In genomic region chr6:85451586-85452306, GRCh38 we compare ENCODE assay signal across 9 cellular contexts. TPM values are rescaled to one million over a fixed set of nuclear protein-coding genes. Genes with fewer than 3 reads are reported as not detected.
DNase-seq lines count a peak whose midpoint lies in the region; ATAC-seq and TF ChIP-seq lines count a peak whose summit lies in the region.
"Had no signal": no experiment of that assay in that cellular context is flagged by ENCODE, and none has a peak within 500 bp of the region (broad histone marks: within the 10 kb centered on the region; RNA-seq: fewer than 3 reads in every experiment).

No MANE protein-coding gene starts in this region.

- H3K27ac ChIP-seq in gastroesophageal sphincter (peak overlapping the region in 3 of 4 donors; percentile 21 to 92 (median 90)), stomach smooth muscle (ENCODE audit: low read length) (no peak overlapping the region)

- H3K36me3 Mint-ChIP-seq in activated CD4-positive, alpha-beta T cell treated with anti-CD3 and anti-CD28 coated beads, Interleukin-2, amount 10 ng/mL, durations not matched to agents 24 days and 14 days (ENCODE audit: low read depth): peaks cover 38% of the 10 kb centered on the region
- H3K36me3 Mint-ChIP-seq in activated T-helper 2 cell treated with anti-CD3 and anti-CD28 coated beads, Interferon-gamma antibody, Interleukin-2, Interleukin-4, amounts not matched to agents 10 μg/mL and 5 μg/mL and 100 μg/mL, durations not matched to agents 14 hours and 24 hours and 36 hours (ENCODE audit: low read depth): peaks cover 30% of the 10 kb centered on the region

- H3K27me3 Mint-ChIP-seq in activated CD4-positive, alpha-beta T cell treated with anti-CD3 and anti-CD28 coated beads, Interleukin-2, amount 10 ng/mL, durations not matched to agents 24 days and 14 days: peaks cover 15% of the 10 kb centered on the region
- peaks cover 15% of the 10 kb centered on the region for H3K27me3 Mint-ChIP-seq in activated T-helper 2 cell treated with anti-CD3 and anti-CD28 coated beads, Interferon-gamma antibody, Interleukin-2, Interleukin-4, amounts not matched to agents 10 μg/mL and 5 μg/mL and 100 μg/mL, durations not matched to agents 14 hours and 24 hours and 36 hours (ENCODE audit: low read depth)

- no peak for TF ChIP-seq POLR2A in gastroesophageal sphincter (IDR thresholded peaks at IDR 0.05)

- DNase-seq in activated CD4-positive, alpha-beta T cell treated with anti-CD3 and anti-CD28 coated beads, Interleukin-2, amount 10 ng/mL, durations not matched to agents 24 days and 14 days: no peak
- no peak for DNase-seq in activated CD4-positive, alpha-beta T cell treated with anti-CD3 and anti-CD28 coated beads, Interleukin-2, amount 50 U/mL, for 1 hour
- no peak for DNase-seq in activated T-helper 2 cell treated with anti-CD3 and anti-CD28 coated beads, Interferon-gamma antibody, Interleukin-2, Interleukin-4, amounts not matched to agents 10 μg/mL and 5 μg/mL and 100 μg/mL, durations not matched to agents 14 hours and 24 hours and 36 hours (ENCODE audit: low spot score)
- DNase-seq in NK-92 (lab: John Stamatoyannopoulos, UW; ENCODE audit: unreplicated experiment) (no peak), NCI-H748 treated with DMSO at 0.1 percent for 48 hours (lab: John Stamatoyannopoulos, UW) (no peak)
- DNase-seq: NCI-H1105 treated with DMSO at 0.1 percent for 48 hours had no signal

- no peaks in the 10 kb centered on the region for H3K9me3 ChIP-seq in gastroesophageal sphincter
- H3K9me3 ChIP-seq in stomach smooth muscle (ENCODE audit: control insufficient read depth in 2 of 2, low read length in 2 of 2): no peaks in the 10 kb centered on the region

- H3K4me1 ChIP-seq in gastroesophageal sphincter (peaks cover 0 to 56% (median 7%) of the 10 kb centered on the region in 3 donors), stomach smooth muscle (ENCODE audit: control insufficient read depth, insufficient read depth, low read length) (peaks cover 15% of the 10 kb centered on the region)

- H3K27me3 ChIP-seq in gastroesophageal sphincter (peaks cover 11% of the 10 kb centered on the region), stomach smooth muscle (ENCODE audit: control insufficient read depth in 1 of 2, insufficient read depth in 2 of 2, low read length in 2 of 2) (no peaks in the 10 kb centered on the region)

- no peaks in the 10 kb centered on the region for H3K9me3 Mint-ChIP-seq in activated CD4-positive, alpha-beta T cell treated with anti-CD3 and anti-CD28 coated beads, Interleukin-2, amount 10 ng/mL, durations not matched to agents 24 days and 14 days
- no peaks in the 10 kb centered on the region for H3K9me3 Mint-ChIP-seq in activated T-helper 2 cell treated with anti-CD3 and anti-CD28 coated beads, Interferon-gamma antibody, Interleukin-2, Interleukin-4, amounts not matched to agents 10 μg/mL and 5 μg/mL and 100 μg/mL, durations not matched to agents 14 hours and 24 hours and 36 hours

- H3K4me3 ChIP-seq in gastroesophageal sphincter (peak overlapping the region in 1 of 2 donors; percentile 75), stomach smooth muscle (ENCODE audit: low read length in 2 of 2) (peak overlapping the region; percentile 88 to 95)

- peaks cover 73% of the 10 kb centered on the region for H3K4me1 Mint-ChIP-seq in activated CD4-positive, alpha-beta T cell treated with anti-CD3 and anti-CD28 coated beads, Interleukin-2, amount 10 ng/mL, durations not matched to agents 24 days and 14 days
- peaks cover 71% of the 10 kb centered on the region for H3K4me1 Mint-ChIP-seq in activated T-helper 2 cell treated with anti-CD3 and anti-CD28 coated beads, Interferon-gamma antibody, Interleukin-2, Interleukin-4, amounts not matched to agents 10 μg/mL and 5 μg/mL and 100 μg/mL, durations not matched to agents 14 hours and 24 hours and 36 hours (ENCODE audit: low read depth)

- TF ChIP-seq EP300 in gastroesophageal sphincter (IDR thresholded peaks at IDR 0.05): no peak

- H3K27ac Mint-ChIP-seq in activated CD4-positive, alpha-beta T cell treated with anti-CD3 and anti-CD28 coated beads, Interleukin-2, amount 10 ng/mL, durations not matched to agents 24 days and 14 days: peak overlapping the region; percentile 89
- peak overlapping the region; percentile 26 for H3K27ac Mint-ChIP-seq in activated T-helper 2 cell treated with anti-CD3 and anti-CD28 coated beads, Interferon-gamma antibody, Interleukin-2, Interleukin-4, amounts not matched to agents 10 μg/mL and 5 μg/mL and 100 μg/mL, durations not matched to agents 14 hours and 24 hours and 36 hours

- H3K36me3 ChIP-seq in gastroesophageal sphincter (no peaks in the 10 kb centered on the region), stomach smooth muscle (ENCODE audit: control insufficient read depth in 2 of 2, insufficient read depth in 2 of 2, low read length in 2 of 2) (no peaks in the 10 kb centered on the region)

- H3K4me3 Mint-ChIP-seq in activated CD4-positive, alpha-beta T cell treated with anti-CD3 and anti-CD28 coated beads, Interleukin-2, amount 10 ng/mL, durations not matched to agents 24 days and 14 days: peak overlapping the region; percentile 87
- H3K4me3 Mint-ChIP-seq in activated T-helper 2 cell treated with anti-CD3 and anti-CD28 coated beads, Interferon-gamma antibody, Interleukin-2, Interleukin-4, amounts not matched to agents 10 μg/mL and 5 μg/mL and 100 μg/mL, durations not matched to agents 14 hours and 24 hours and 36 hours (ENCODE audit: low read depth): peak overlapping the region; percentile 96

- no peak for ATAC-seq in gastroesophageal sphincter
- ATAC-seq in GM19397 (IDR thresholded peaks at IDR 0.05; ENCODE audit: unreplicated experiment): no peak

- intact Hi-C loops in activated CD4-positive, alpha-beta T cell treated with anti-CD3 and anti-CD28 coated beads, Interleukin-2, amount 10 ng/mL, durations not matched to agents 24 days and 14 days (cut with micrococcal nuclease): loop anchor here (2.0 to 5.0 kb wide), 2 partner anchors 49 to 143 kb away; no protein-coding TSS in a partner anchor
- intact Hi-C loops in activated T-helper 2 cell treated with anti-CD3 and anti-CD28 coated beads, Interferon-gamma antibody, Interleukin-2, Interleukin-4, amounts not matched to agents 10 μg/mL and 5 μg/mL and 100 μg/mL, durations not matched to agents 14 hours and 24 hours and 36 hours (cut with micrococcal nuclease): loop anchor here (2.0 to 5.0 kb wide), 2 partner anchors 91 to 141 kb away; partner anchors contain the start of gene SNX14

- peak overlapping the region in 1 of 2 donors; percentile 76 for H3K9ac ChIP-seq in stomach smooth muscle (ENCODE audit: low read length in 2 of 2)

- TF ChIP-seq CTCF in gastroesophageal sphincter (IDR thresholded peaks at IDR 0.05): no peak

- whole genome bisulfite sequencing in gastroesophageal sphincter (ENCODE audit: low coverage in 1 of 2), 2 donors: 25 to 35% methylated on average over 4 of the region's 4 CpGs

RNA-seq across cellular contexts. Expression of gene NT5E, which starts 1.9 kb away (rescaled TPM):
- 14.8 and 15.2 TPM in 2 replicates for total RNA-seq in activated CD4-positive, alpha-beta T cell treated with anti-CD3 and anti-CD28 coated beads, Interleukin-2, amount 10 ng/mL, durations not matched to agents 24 days and 14 days
- total RNA-seq in activated T-helper 2 cell treated with anti-CD3 and anti-CD28 coated beads, Interferon-gamma antibody, Interleukin-2, Interleukin-4, amounts not matched to agents 10 μg/mL and 5 μg/mL and 100 μg/mL, durations not matched to agents 14 hours and 24 hours and 36 hours: 15.4 and 16.4 TPM in 2 replicates
- 10 to 100 TPM; 18.7 to 26.1 (median 23.2) TPM for total RNA-seq in gastroesophageal sphincter
